In the genomic region with DNA sequence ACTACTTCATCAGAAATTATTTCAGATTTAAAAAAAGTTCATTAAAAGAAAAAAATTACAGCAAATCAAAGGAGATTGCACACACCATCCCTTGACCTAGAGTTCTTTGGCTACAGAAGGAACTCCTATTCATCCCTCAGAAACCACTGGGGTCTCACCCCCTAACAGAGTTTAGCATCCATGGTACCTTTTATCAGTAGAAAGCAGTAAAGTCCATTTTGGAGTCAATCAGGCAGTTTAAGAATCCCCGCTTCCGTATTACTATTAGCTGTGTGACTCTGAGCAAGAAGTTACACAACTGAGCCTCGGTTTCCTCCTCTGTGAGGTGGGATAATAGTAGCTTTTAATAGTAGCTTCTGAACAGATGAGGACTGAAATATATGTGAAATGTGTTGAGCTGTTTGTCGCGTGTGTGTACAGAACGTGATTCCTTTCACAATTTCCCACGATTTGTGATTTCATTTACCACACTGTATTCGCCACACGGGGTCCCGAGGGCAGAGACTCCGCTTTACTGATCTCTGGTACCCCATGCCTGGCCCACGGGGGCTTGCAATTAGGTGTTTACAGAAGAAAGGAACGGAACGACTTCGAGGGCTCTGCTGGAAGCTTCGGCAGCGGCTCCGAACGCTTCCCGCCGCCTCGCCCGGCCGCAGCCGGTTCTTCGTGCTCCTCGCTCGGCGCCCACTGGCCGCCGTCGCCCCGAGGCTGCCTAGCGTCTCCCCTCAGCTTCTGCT, we compare ENCODE assay signal across 8 cellular contexts.
DNase-seq lines count a peak whose midpoint lies in the region; ATAC-seq and TF ChIP-seq lines count a peak whose summit lies in the region.

No MANE protein-coding gene starts in this region.

- no peaks in the 10 kb centered on the region for H3K79me2 ChIP-seq in PC-9 (ENCODE audit: low read depth)

- H3K36me3 ChIP-seq in PC-9 (ENCODE audit: low read depth) (no peaks in the 10 kb centered on the region), thymus (ENCODE audit: control insufficient read depth, insufficient read depth) (no peaks in the 10 kb centered on the region)

- H2AFZ ChIP-seq in PC-9, result peak overlapping the region; percentile 86

- H3K27ac ChIP-seq in PC-9 (peak overlapping the region; percentile 71), thymus (ENCODE audit: low read depth) (peak overlapping the region; percentile 83)

- WGBS in lower leg skin, 2 donors, result 5 to 13% methylated on average over 15 to 34 of the region's 34 CpGs
- WGBS in thymus, result 9% methylated on average over 34 of the region's 34 CpGs

- H3K27me3 Mint-ChIP-seq in central memory CD8-positive, alpha-beta T cell, result peaks cover 61% of the 10 kb centered on the region

- H3K36me3 Mint-ChIP-seq in central memory CD8-positive, alpha-beta T cell (ENCODE audit: insufficient read depth), result peaks cover 1% of the 10 kb centered on the region

- no peaks in the 10 kb centered on the region for H3K9me2 ChIP-seq in PC-9 (ENCODE audit: insufficient read depth)

- H3K27ac Mint-ChIP-seq in central memory CD8-positive, alpha-beta T cell (ENCODE audit: low read depth), result no peak overlapping the region

- H3K27me3 ChIP-seq in PC-9 (ENCODE audit: insufficient read depth, low read depth) (no peaks in the 10 kb centered on the region), thymus (ENCODE audit: control insufficient read depth, insufficient read depth) (peaks cover 34% of the 10 kb centered on the region)

- TF ChIP-seq POLR2A in lower leg skin (IDR thresholded peaks at IDR 0.05), result no peak

- DNase-seq in activated T-cell treated with anti-CD3 and anti-CD28 coated beads for 1 hour (ENCODE audit: low read depth) (peak; percentile 15), PC-9 (no peak), lower leg skin (ENCODE audit: low spot score in 2 of 2) (peak in 1 of 2 donors; percentile 13), OCI-M2 (lab: John Stamatoyannopoulos, UW; ENCODE audit: unreplicated experiment) (no peak)
- DNase-seq in activated T-cell treated with anti-CD3 and anti-CD28 coated beads, Interleukin-2, amount 50 U/mL, for 1 hour, result no peak
- no peak for DNase-seq in central memory CD8-positive, alpha-beta T cell (ENCODE audit: low spot score in 2 of 2)

- BruUV-seq in PC-9 (replicated peaks; lab: Mats Ljungman, UMichigan), result TSS peak; percentile 78

- H3K4me1 ChIP-seq in PC-9 (replicated peaks; ENCODE audit: insufficient read depth) (peaks cover 39% of the 10 kb centered on the region), thymus (ENCODE audit: control insufficient read depth, insufficient read depth, low read length) (peaks cover 9% of the 10 kb centered on the region)

- peaks cover 21% of the 10 kb centered on the region for H3F3A ChIP-seq in PC-9 (ENCODE audit: insufficient read depth, low read depth)

- no peaks in the 10 kb centered on the region for H4K20me1 ChIP-seq in PC-9 (ENCODE audit: insufficient read depth)

- no peak for TF ChIP-seq CTCF in PC-9 (conservative IDR thresholded peaks at IDR 0.05)
- no peak for TF ChIP-seq CTCF in lower leg skin (IDR thresholded peaks at IDR 0.05)

- POLR2A ChIA-PET in PC-9 (lab: Charles Lee; ENCODE audit: unreplicated experiment), result interaction anchor here (0.7 kb wide), 1 partner anchor 121 kb away, joined by 11 read pairs; no protein-coding TSS in a partner anchor

- no peaks in the 10 kb centered on the region for H3K9me3 Mint-ChIP-seq in central memory CD8-positive, alpha-beta T cell

- intact Hi-C loops in PC-9 (cut with micrococcal nuclease; ENCODE audit: unreplicated experiment), result loop anchor here (2.0 to 10.0 kb wide), 4 partner anchors 122 to 1114 kb away; a partner anchor contains a TSS
- intact Hi-C loops in lower leg skin (cut with DNase I; ENCODE audit: low total_unique reads), result no loop called here

- peak overlapping the region; percentile 93 for H3K4me2 ChIP-seq in PC-9

- H3K9me3 ChIP-seq in PC-9 (ENCODE audit: insufficient read depth, low read depth) (no peaks in the 10 kb centered on the region), thymus (ENCODE audit: control insufficient read depth) (no peaks in the 10 kb centered on the region)

- peak overlapping the region; percentile 75 for H3K4me3 ChIP-seq in PC-9
- peak overlapping the region; percentile 47 for H3K4me3 ChIP-seq in lower leg skin (ENCODE audit: low read depth, poor library complexity, severe bottlenecking)
- peak overlapping the region; percentile 58 for H3K4me3 ChIP-seq in thymus (ENCODE audit: low read length)

- H3K4me1 Mint-ChIP-seq in central memory CD8-positive, alpha-beta T cell, result peaks cover 14% of the 10 kb centered on the region

- CTCF ChIA-PET in PC-9 (lab: Charles Lee), result no interaction called here

- ATAC-seq in central memory CD8-positive, alpha-beta T cell (replicated peaks; ENCODE audit: extremely low read depth, poor library complexity, severe bottlenecking), result peak; percentile 24
- no peak for ATAC-seq in HG03095 (IDR thresholded peaks at IDR 0.05; ENCODE audit: unreplicated experiment)

- H3K4me3 Mint-ChIP-seq in central memory CD8-positive, alpha-beta T cell, result peak overlapping the region; percentile 77
